ENCODE assay signal across 8 cellular contexts in genomic region chr6:10692965-10693538, GRCh38. TPM values are rescaled to one million over a fixed set of nuclear protein-coding genes. Genes with fewer than 3 reads are reported as not detected.
DNase-seq lines count a peak whose midpoint lies in the region; ATAC-seq lines count a peak whose summit lies in the region.

No MANE protein-coding gene starts in this region.

- H3K4me1 ChIP-seq in stomach smooth muscle (ENCODE audit: control insufficient read depth, insufficient read depth, low read length), result peaks cover 13% of the 10 kb centered on the region

- peak overlapping the region; percentile 97 for H3K4me3 ChIP-seq in iPS-18c (ENCODE audit: insufficient read depth, low read depth, low read length)
- peak overlapping the region; percentile 75 to 100 for H3K4me3 ChIP-seq in stomach smooth muscle (ENCODE audit: low read length in 2 of 2)

- ATAC-seq in activated T-cell treated with anti-CD3 and anti-CD28 coated beads, Interleukin-2, amount 50 U/mL, for 4 hours, result no peak
- no peak for ATAC-seq in activated naive CD4-positive, alpha-beta T cell treated with anti-CD3 and anti-CD28 coated beads, Interleukin-2, amount 50 U/mL, for 72 hours

- no peaks in the 10 kb centered on the region for H3K27me3 ChIP-seq in stomach smooth muscle (ENCODE audit: control insufficient read depth in 1 of 2, insufficient read depth in 2 of 2, low read length in 2 of 2)

- H3K9me3 Mint-ChIP-seq in activated T-cell treated with anti-CD3 and anti-CD28 coated beads, Interleukin-2, amount 50 U/mL, for 4 hours, result no peaks in the 10 kb centered on the region
- no peaks in the 10 kb centered on the region for H3K9me3 Mint-ChIP-seq in activated naive CD4-positive, alpha-beta T cell treated with anti-CD3 and anti-CD28 coated beads, Interleukin-2, amount 50 U/mL, for 72 hours

- no peak overlapping the region for H3K27ac ChIP-seq in stomach smooth muscle (ENCODE audit: low read length)

- H3K9me3 ChIP-seq in iPS-18c (ENCODE audit: control insufficient read depth, insufficient read depth, low read length) (no peaks in the 10 kb centered on the region), stomach smooth muscle (ENCODE audit: control insufficient read depth in 2 of 2, low read length in 2 of 2) (no peaks in the 10 kb centered on the region)

- no peak for DNase-seq in activated T-cell treated with anti-CD3 and anti-CD28 coated beads, Interleukin-2, amount 50 U/mL, for 4 hours
- no peak for DNase-seq in activated T-cell treated with anti-CD3 and anti-CD28 coated beads, Interleukin-2, amount 50 U/mL, for 48 hours
- no peak for DNase-seq in activated naive CD4-positive, alpha-beta T cell treated with anti-CD3 and anti-CD28 coated beads, Interleukin-2, amount 50 U/mL, for 72 hours (ENCODE audit: low spot score in 2 of 2)
- DNase-seq in MV-4-11 (lab: John Stamatoyannopoulos, UW), result no peak
- DNase-seq in activated CD8-positive, alpha-beta memory T cell treated with anti-CD3 and anti-CD28 coated beads for 24 hours, result no peak
- no peak for DNase-seq in activated CD4-positive, alpha-beta T cell treated with anti-CD3 and anti-CD28 coated beads, Interleukin-2, amount 50 U/mL, for 48 hours

- H3K4me3 Mint-ChIP-seq in activated T-cell treated with anti-CD3 and anti-CD28 coated beads, Interleukin-2, amount 50 U/mL, for 4 hours, result peak overlapping the region; percentile 93

- peaks cover 0 to 2% of the 10 kb centered on the region in 2 donors for H3K36me3 ChIP-seq in stomach smooth muscle (ENCODE audit: control insufficient read depth in 2 of 2, insufficient read depth in 2 of 2, low read length in 2 of 2)

- no peaks in the 10 kb centered on the region for H3K27me3 Mint-ChIP-seq in activated T-cell treated with anti-CD3 and anti-CD28 coated beads, Interleukin-2, amount 50 U/mL, for 4 hours (ENCODE audit: low read depth)

- no peak overlapping the region for H3K9ac ChIP-seq in stomach smooth muscle (ENCODE audit: low read length in 2 of 2)

- peaks cover 19% of the 10 kb centered on the region for H3K4me1 Mint-ChIP-seq in activated T-cell treated with anti-CD3 and anti-CD28 coated beads, Interleukin-2, amount 50 U/mL, for 4 hours (ENCODE audit: low read depth)

- peaks cover 12% of the 10 kb centered on the region for H3K36me3 Mint-ChIP-seq in activated T-cell treated with anti-CD3 and anti-CD28 coated beads, Interleukin-2, amount 50 U/mL, for 4 hours (ENCODE audit: insufficient read depth)
- peaks cover 20 to 26% of the 10 kb centered on the region in 2 donors for H3K36me3 Mint-ChIP-seq in activated naive CD4-positive, alpha-beta T cell treated with anti-CD3 and anti-CD28 coated beads, Interleukin-2, amount 50 U/mL, for 72 hours

- H3K27ac Mint-ChIP-seq in activated naive CD4-positive, alpha-beta T cell treated with anti-CD3 and anti-CD28 coated beads, Interleukin-2, amount 50 U/mL, for 72 hours, result peak overlapping the region; percentile 57 to 99

RNA-seq across cellular contexts. Expression of gene C6orf52, which starts 1.4 kb away (rescaled TPM):
- 1 to 10 TPM; 2.5 to 5.3 (median 4.3) TPM for total RNA-seq in activated T-cell treated with anti-CD3 and anti-CD28 coated beads, Interleukin-2, amount 50 U/mL, for 4 hours
- 1 to 10 TPM in 1 of 2 donors, not detected in 1; 1.0 TPM for total RNA-seq in activated naive CD4-positive, alpha-beta T cell treated with anti-CD3 and anti-CD28 coated beads, Interleukin-2, amount 50 U/mL, for 72 hours

RNA-seq across cellular contexts. Expression of gene PAK1IP1, which starts 1.7 kb away (rescaled TPM):
- total RNA-seq in activated T-cell treated with anti-CD3 and anti-CD28 coated beads, Interleukin-2, amount 50 U/mL, for 4 hours, result 10 to 100 TPM; 79.2 to 87.9 (median 87.6) TPM
- total RNA-seq in activated naive CD4-positive, alpha-beta T cell treated with anti-CD3 and anti-CD28 coated beads, Interleukin-2, amount 50 U/mL, for 72 hours, result 10 to 100 TPM; 20.3 TPM

RNA-seq across cellular contexts. Expression of gene TMEM14C, which starts 29.8 kb away (rescaled TPM):
- total RNA-seq in activated T-cell treated with anti-CD3 and anti-CD28 coated beads, Interleukin-2, amount 50 U/mL, for 4 hours, result 10 to 100 TPM; 35.4 to 47.2 (median 38.3) TPM
- total RNA-seq in activated naive CD4-positive, alpha-beta T cell treated with anti-CD3 and anti-CD28 coated beads, Interleukin-2, amount 50 U/mL, for 72 hours, result 10 to 100 TPM; 67.2 to 91.1 TPM

RNA-seq across cellular contexts. Expression of gene TMEM14B, which starts 54.6 kb away (rescaled TPM):
- total RNA-seq in activated T-cell treated with anti-CD3 and anti-CD28 coated beads, Interleukin-2, amount 50 U/mL, for 4 hours, result 10 to 100 TPM; 84.0 to 85.0 (median 84.4) TPM
- total RNA-seq in activated naive CD4-positive, alpha-beta T cell treated with anti-CD3 and anti-CD28 coated beads, Interleukin-2, amount 50 U/mL, for 72 hours, result 100 to 1,000 TPM in 1 of 2 donors, 10 to 100 TPM in 1; 86.7 to 104 TPM
